Comparison of ENCODE assay signal across 22 cellular contexts in genomic region chr15:35376701-35377100, GRCh38.
DNase-seq lines count a peak whose midpoint lies in the region; ATAC-seq and TF ChIP-seq lines count a peak whose summit lies in the region.
"Had no signal": no experiment of that assay in that cellular context is flagged by ENCODE, and none has a peak within 500 bp of the region (broad histone marks: within the 10 kb centered on the region; RNA-seq: fewer than 3 reads in every experiment).

No MANE protein-coding gene starts in this region.

- H3K4me1 Mint-ChIP-seq in MCF 10A (ENCODE audit: insufficient read depth, unreplicated experiment) = no peaks in the 10 kb centered on the region
- H3K4me1 Mint-ChIP-seq: CD14-positive monocyte; CD8-positive, alpha-beta memory T cell; H9 had no signal

- no peak overlapping the region for H3K27ac ChIP-seq in breast epithelium
- no peak overlapping the region for H3K27ac ChIP-seq in Karpas-422 (ENCODE audit: low read length)
- H3K27ac ChIP-seq: A549; BLaER1 treated with 17β-estradiol and CSF1 and Interleukin-3, amounts not matched to agents 10 nM and 100 nM had no signal

- H3K79me2 ChIP-seq in Karpas-422 (ENCODE audit: low read length) = no peaks in the 10 kb centered on the region

- H3K9me3 ChIP-seq in breast epithelium (no peaks in the 10 kb centered on the region), Karpas-422 (ENCODE audit: low read length) (no peaks in the 10 kb centered on the region)
- H3K9me3 ChIP-seq: A549, BE2C had no signal

- intact Hi-C loops in MCF 10A (cut with micrococcal nuclease) = no loop called here
- intact Hi-C loops in breast epithelium (cut with DNase I; ENCODE audit: low total_unique reads) = no loop called here

- H3K4me3 ChIP-seq in breast epithelium = no peak overlapping the region
- no peak overlapping the region for H3K4me3 ChIP-seq in fibroblast of pulmonary artery (replicated peaks; ENCODE audit: low read depth, low read length)
- no peak overlapping the region for H3K4me3 ChIP-seq in Karpas-422 (ENCODE audit: low read length)
- H3K4me3 ChIP-seq: A549; BLaER1 treated with 17β-estradiol and CSF1 and Interleukin-3, amounts not matched to agents 10 nM and 100 nM; GM12878; GM23338 had no signal

- peaks cover 31% of the 10 kb centered on the region for H3K36me3 Mint-ChIP-seq in MCF 10A (ENCODE audit: insufficient read depth, unreplicated experiment)

- no peak for TF ChIP-seq CTCF in MCF 10A (IDR thresholded peaks at IDR 0.05; ENCODE audit: unreplicated experiment)
- TF ChIP-seq CTCF in breast epithelium (IDR thresholded peaks at IDR 0.05) = no peak
- no peak for TF ChIP-seq CTCF in fibroblast of pulmonary artery (IDR thresholded peaks at IDR 0.05; ENCODE audit: low read length, missing control alignments)

- CTCF ChIA-PET in MCF 10A (lab: Yijun Ruan, JAX) = interaction anchor here (1.2 kb wide), 1 partner anchor 68 kb away, joined by 3 read pairs; no protein-coding TSS in a partner anchor

- no peak overlapping the region for H3K4me2 ChIP-seq in Karpas-422 (ENCODE audit: low read depth, low read length, poor library complexity, severe bottlenecking)
- H3K4me2 ChIP-seq: A549; BLaER1 treated with 17β-estradiol and CSF1 and Interleukin-3, amounts not matched to agents 10 nM and 100 nM; GM23338 had no signal

- H4K20me1 ChIP-seq in Karpas-422 (ENCODE audit: insufficient read depth, low read depth, low read length) = no peaks in the 10 kb centered on the region
- H4K20me1 ChIP-seq: BLaER1 treated with 17β-estradiol and CSF1 and Interleukin-3, amounts not matched to agents 10 nM and 100 nM had no signal

- H3K36me3 ChIP-seq in breast epithelium (no peaks in the 10 kb centered on the region), Karpas-422 (ENCODE audit: insufficient read depth, low read length) (no peaks in the 10 kb centered on the region)
- H3K36me3 ChIP-seq: BE2C had no signal

- BruUV-seq in MCF 10A (replicated peaks; lab: Mats Ljungman, UMichigan) = no TSS peak

- peak; percentile 13 for DNase-seq in MCF 10A (ENCODE audit: unreplicated experiment)
- no peak for DNase-seq in breast epithelium (ENCODE audit: low spot score in 2 of 2)
- peak; percentile 31 for DNase-seq in amniotic epithelial cell (ENCODE audit: low read depth)
- peak; percentile 7 for DNase-seq in fibroblast of pulmonary artery (ENCODE audit: low read depth)
- DNase-seq in Karpas-422 = no peak
- DNase-seq in hepatic stellate cell (ENCODE audit: low spot score) = no peak
- DNase-seq: 8988T; ACHN; BE2C; Calu3; CD4-positive, alpha-beta T cell; CD8-positive, alpha-beta memory T cell; DMS153; DND-41; H9 had no signal

- no peaks in the 10 kb centered on the region for H3K9me2 ChIP-seq in Karpas-422 (replicated peaks; ENCODE audit: insufficient read depth, low read length)

- H3K4me1 ChIP-seq in breast epithelium (no peaks in the 10 kb centered on the region), Karpas-422 (ENCODE audit: low read length) (no peaks in the 10 kb centered on the region)
- H3K4me1 ChIP-seq: A549; BE2C; BLaER1 treated with 17β-estradiol and CSF1 and Interleukin-3, amounts not matched to agents 10 nM and 100 nM had no signal

- H3K9me3 Mint-ChIP-seq in MCF 10A (ENCODE audit: unreplicated experiment) = no peaks in the 10 kb centered on the region

- POLR2A ChIA-PET in MCF 10A (lab: Yijun Ruan, JAX) = no interaction called here

- H3K27ac Mint-ChIP-seq in MCF 10A (ENCODE audit: low read depth, unreplicated experiment) = no peak overlapping the region
- H3K27ac Mint-ChIP-seq: CD14-positive monocyte; CD4-positive, alpha-beta T cell; CD8-positive, alpha-beta memory T cell; GM23338; H9 had no signal

- no peak overlapping the region for H3K9ac ChIP-seq in Karpas-422 (ENCODE audit: low read length)
- H3K9ac ChIP-seq: BLaER1 treated with 17β-estradiol and CSF1 and Interleukin-3, amounts not matched to agents 10 nM and 100 nM had no signal

- no peaks in the 10 kb centered on the region for H3K27me3 Mint-ChIP-seq in MCF 10A (ENCODE audit: insufficient read depth, unreplicated experiment)
- H3K27me3 Mint-ChIP-seq: CD4-positive, alpha-beta T cell; CD8-positive, alpha-beta memory T cell had no signal

- no peak overlapping the region for H2AFZ ChIP-seq in Karpas-422 (ENCODE audit: low read length)
- H2AFZ ChIP-seq: GM23338 had no signal

- TF ChIP-seq POLR2A in breast epithelium (IDR thresholded peaks at IDR 0.05) = no peak

- no peak for ATAC-seq in GM18909 (IDR thresholded peaks at IDR 0.05; ENCODE audit: poor library complexity, unreplicated experiment)
- ATAC-seq: A549, GM12878, GM23338, HCT116 had no signal

- no peaks in the 10 kb centered on the region for H3K27me3 ChIP-seq in breast epithelium
- H3K27me3 ChIP-seq in Karpas-422 (ENCODE audit: low read length) = no peaks in the 10 kb centered on the region
- H3K27me3 ChIP-seq: BE2C; BLaER1 treated with 17β-estradiol and CSF1 and Interleukin-3, amounts not matched to agents 10 nM and 100 nM had no signal

- no peak overlapping the region for H3K4me3 Mint-ChIP-seq in MCF 10A (ENCODE audit: unreplicated experiment)
- H3K4me3 Mint-ChIP-seq: CD14-positive monocyte; CD4-positive, alpha-beta T cell; CD8-positive, alpha-beta memory T cell; GM23338; H9 had no signal

Comparison
In these comparisons a context has a peak if more than half of its experiments do, and no peak if none do; other contexts are left out.
1. DNase-seq: peak in MCF 10A (single experiment), amniotic epithelial cell (single experiment) and fibroblast of pulmonary artery (single experiment); none in breast epithelium (0 of 2), Karpas-422 (single experiment) and hepatic stellate cell (single experiment).